ENCODE assay signal across 1 cellular context in the genomic region with DNA sequence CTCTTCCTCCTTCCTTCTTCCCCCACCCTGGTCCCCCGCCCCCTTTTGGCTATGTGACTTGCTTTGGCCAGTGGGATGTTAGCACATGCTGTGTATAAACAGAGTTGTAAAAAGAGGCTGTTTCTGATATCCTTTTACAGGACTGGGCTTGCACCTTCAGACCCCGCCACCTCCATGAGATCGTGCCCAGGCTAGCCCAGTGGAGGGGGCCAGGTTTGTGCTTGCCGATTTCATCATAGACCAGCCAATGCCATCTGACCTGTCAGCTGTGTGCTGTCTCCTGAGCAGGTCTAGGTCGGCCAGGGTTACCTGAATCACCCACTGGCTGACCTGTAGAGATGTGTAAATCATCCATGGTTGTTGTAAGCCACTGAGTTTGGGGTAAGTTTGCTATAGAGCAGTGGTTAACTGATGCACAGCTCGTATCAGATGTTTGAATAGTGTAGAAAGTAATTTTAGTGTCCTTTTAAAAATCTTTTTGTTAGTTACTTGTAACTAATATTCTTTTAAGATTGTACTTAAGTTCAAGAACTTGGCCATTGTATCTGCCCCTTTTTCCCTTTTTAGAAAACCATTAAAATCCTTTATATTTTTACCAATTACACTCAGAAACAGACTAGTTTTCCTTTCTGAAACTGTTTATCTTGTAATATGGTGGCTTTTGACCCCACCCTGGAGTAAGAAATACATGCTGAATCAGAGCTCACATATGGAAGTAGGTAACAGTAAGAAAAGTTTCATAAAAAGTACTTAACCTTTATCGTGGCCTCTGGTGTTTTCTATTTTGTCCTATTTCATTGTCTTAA.
TF ChIP-seq lines count a peak whose summit lies in the region.

No MANE protein-coding gene starts in this region.

TF ChIP-seq in H1, 55 proteins besides CTCF, POLR2A, EP300 and RAD21:
- TF ChIP-seq SIN3A (conservative IDR thresholded peaks at IDR 0.05 in 1 of 2, IDR thresholded peaks at IDR 0.05 in 1 of 2; ENCODE audit: low read depth in 1 of 2, low read length in 2 of 2) (no peak), CREB1 (IDR thresholded peaks at IDR 0.05) (no peak), JUND (IDR thresholded peaks at IDR 0.05; ENCODE audit: low read length) (no peak), SIX5 (IDR thresholded peaks at IDR 0.05; ENCODE audit: low read depth, low read length) (no peak), GABPA (IDR thresholded peaks at IDR 0.05; ENCODE audit: borderline replicate concordance, insufficient read depth, low read length) (no peak), SP1 (IDR thresholded peaks at IDR 0.05; ENCODE audit: low read depth, low read length) (no peak), TAF7 (optimal IDR thresholded peaks at IDR 0.05; ENCODE audit: borderline replicate concordance, low read depth, low read length) (no peak), SUZ12 (IDR thresholded peaks at IDR 0.05; ENCODE audit: low read length) (no peak), YY1 (IDR thresholded peaks at IDR 0.05; ENCODE audit: low read depth, low read length) (no peak), TEAD4 (IDR thresholded peaks at IDR 0.05; ENCODE audit: low read depth, low read length) (no peak), SP4 (IDR thresholded peaks at IDR 0.05; ENCODE audit: low read length) (no peak)
